1 cellular context compared by ENCODE assay signal in genomic region chr5:35003018-35003957, GRCh38.
TF ChIP-seq lines count a peak whose summit lies in the region.

No MANE protein-coding gene starts in this region.

TF ChIP-seq in HepG2, 621 proteins besides CTCF, POLR2A, EP300 and RAD21 (continued from another document):
- TF ChIP-seq CBX2 (IDR thresholded peaks at IDR 0.05; ENCODE audit: low read depth, low read length), result no peak
- TF ChIP-seq CBX2 (CRISPR knock-in tag; IDR thresholded peaks at IDR 0.05; ENCODE audit: low read depth), result no peak
- TF ChIP-seq U2AF1 (optimal IDR thresholded peaks at IDR 0.05; ENCODE audit: low read depth, low read length), result no peak
- no peak for TF ChIP-seq ZNF496 (CRISPR knock-in tag; IDR thresholded peaks at IDR 0.05; ENCODE audit: insufficient replicate concordance)
- 0 out of 2 replicates have a peak, but pooled peaks have one; percentile 14 for TF ChIP-seq HDAC1 (CRISPR knock-in tag; IDR thresholded peaks at IDR 0.05)
- peak; percentile 36 for TF ChIP-seq XRCC5 (optimal IDR thresholded peaks at IDR 0.05; ENCODE audit: low read length)
- peak; percentile 86 for TF ChIP-seq SMC3 (IDR thresholded peaks at IDR 0.05; ENCODE audit: low read length)
- 0 out of 2 replicates have a peak, but pooled peaks have one; percentile 16 for TF ChIP-seq GATAD2A (CRISPR knock-in tag; IDR thresholded peaks at IDR 0.05)
- no peak for TF ChIP-seq CENPT (CRISPR knock-in tag; IDR thresholded peaks at IDR 0.05; ENCODE audit: low read depth)
- peak; percentile 26; the same call in 1 of the 2 replicates for TF ChIP-seq ZNF574 (CRISPR knock-in tag; IDR thresholded peaks at IDR 0.05)
- TF ChIP-seq STAG1 (CRISPR knock-in tag; IDR thresholded peaks at IDR 0.05), result peak; percentile 84
